ENCODE assay signal across 2 cellular contexts in the genomic region with DNA sequence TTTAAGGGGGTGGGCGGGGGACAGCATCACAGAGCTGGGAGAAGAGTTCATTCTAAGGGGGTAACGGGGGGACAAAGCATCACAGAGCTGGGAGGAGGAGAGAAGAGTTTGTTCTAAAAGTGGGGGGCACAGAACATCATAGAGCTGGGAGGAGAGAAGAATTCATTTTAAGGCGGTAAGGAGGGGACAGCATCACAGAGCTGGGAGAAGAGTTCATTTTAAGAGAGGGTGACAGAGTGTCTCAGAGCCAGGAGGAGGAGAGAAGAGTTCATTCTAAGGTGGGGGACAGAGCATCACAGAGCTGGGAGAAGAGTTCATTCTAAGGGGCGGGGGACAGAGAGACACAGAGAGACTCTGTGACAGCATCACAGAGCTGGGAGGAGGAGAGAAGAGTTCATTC.
TF ChIP-seq lines count a peak whose summit lies in the region.

No MANE protein-coding gene starts in this region.

TF ChIP-seq in HEK293, 187 proteins besides CTCF, POLR2A, EP300 and RAD21:
- TF ChIP-seq ZNF777 (tag by site-specific recombination; IDR thresholded peaks at IDR 0.05; ENCODE audit: borderline replicate concordance) (no peak), ZNF600 (tag by site-specific recombination; IDR thresholded peaks at IDR 0.05) (no peak), ZNF23 (tag by site-specific recombination; IDR thresholded peaks at IDR 0.05; ENCODE audit: borderline replicate concordance) (no peak), ZNF302 (tag by site-specific recombination; IDR thresholded peaks at IDR 0.05; ENCODE audit: low read depth) (no peak)
- TF ChIP-seq, protein P1, sequence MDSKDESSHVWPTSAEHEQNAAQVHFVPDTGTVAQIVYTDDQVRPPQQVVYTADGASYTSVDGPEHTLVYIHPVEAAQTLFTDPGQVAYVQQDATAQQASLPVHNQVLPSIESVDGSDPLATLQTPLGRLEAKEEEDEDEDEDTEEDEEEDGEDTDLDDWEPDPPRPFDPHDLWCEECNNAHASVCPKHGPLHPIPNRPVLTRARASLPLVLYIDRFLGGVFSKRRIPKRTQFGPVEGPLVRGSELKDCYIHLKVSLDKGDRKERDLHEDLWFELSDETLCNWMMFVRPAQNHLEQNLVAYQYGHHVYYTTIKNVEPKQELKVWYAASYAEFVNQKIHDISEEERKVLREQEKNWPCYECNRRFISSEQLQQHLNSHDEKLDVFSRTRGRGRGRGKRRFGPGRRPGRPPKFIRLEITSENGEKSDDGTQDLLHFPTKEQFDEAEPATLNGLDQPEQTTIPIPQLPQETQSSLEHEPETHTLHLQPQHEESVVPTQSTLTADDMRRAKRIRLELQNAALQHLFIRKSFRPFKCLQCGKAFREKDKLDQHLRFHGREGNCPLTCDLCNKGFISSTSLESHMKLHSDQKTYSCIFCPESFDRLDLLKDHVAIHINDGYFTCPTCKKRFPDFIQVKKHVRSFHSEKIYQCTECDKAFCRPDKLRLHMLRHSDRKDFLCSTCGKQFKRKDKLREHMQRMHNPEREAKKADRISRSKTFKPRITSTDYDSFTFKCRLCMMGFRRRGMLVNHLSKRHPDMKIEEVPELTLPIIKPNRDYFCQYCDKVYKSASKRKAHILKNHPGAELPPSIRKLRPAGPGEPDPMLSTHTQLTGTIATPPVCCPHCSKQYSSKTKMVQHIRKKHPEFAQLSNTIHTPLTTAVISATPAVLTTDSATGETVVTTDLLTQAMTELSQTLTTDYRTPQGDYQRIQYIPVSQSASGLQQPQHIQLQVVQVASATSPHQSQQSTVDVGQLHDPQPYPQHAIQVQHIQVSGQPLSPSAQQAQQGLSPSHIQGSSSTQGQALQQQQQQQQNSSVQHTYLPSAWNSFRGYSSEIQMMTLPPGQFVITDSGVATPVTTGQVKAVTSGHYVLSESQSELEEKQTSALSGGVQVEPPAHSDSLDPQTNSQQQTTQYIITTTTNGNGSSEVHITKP (tag by site-specific recombination; IDR thresholded peaks at IDR 0.05): peak; percentile 93
- TF ChIP-seq, protein P2, sequence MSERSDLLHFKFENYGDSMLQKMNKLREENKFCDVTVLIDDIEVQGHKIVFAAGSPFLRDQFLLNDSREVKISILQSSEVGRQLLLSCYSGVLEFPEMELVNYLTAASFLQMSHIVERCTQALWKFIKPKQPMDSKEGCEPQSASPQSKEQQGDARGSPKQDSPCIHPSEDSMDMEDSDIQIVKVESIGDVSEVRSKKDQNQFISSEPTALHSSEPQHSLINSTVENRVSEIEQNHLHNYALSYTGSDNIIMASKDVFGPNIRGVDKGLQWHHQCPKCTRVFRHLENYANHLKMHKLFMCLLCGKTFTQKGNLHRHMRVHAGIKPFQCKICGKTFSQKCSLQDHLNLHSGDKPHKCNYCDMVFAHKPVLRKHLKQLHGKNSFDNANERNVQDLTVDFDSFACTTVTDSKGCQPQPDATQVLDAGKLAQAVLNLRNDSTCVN (tag by site-specific recombination; optimal IDR thresholded peaks at IDR 0.05): no peak
TF ChIP-seq in HEK293: peak in this region for 1.

TF ChIP-seq in K562, 482 proteins besides CTCF, POLR2A, EP300 and RAD21:
- no peak for TF ChIP-seq LEF1 (IDR thresholded peaks at IDR 0.05)
- TF ChIP-seq, protein P1 (IDR thresholded peaks at IDR 0.05; ENCODE audit: partially characterized antibody): peak; percentile 19
TF ChIP-seq in K562: peak in this region for 1.
